In the genomic region with DNA sequence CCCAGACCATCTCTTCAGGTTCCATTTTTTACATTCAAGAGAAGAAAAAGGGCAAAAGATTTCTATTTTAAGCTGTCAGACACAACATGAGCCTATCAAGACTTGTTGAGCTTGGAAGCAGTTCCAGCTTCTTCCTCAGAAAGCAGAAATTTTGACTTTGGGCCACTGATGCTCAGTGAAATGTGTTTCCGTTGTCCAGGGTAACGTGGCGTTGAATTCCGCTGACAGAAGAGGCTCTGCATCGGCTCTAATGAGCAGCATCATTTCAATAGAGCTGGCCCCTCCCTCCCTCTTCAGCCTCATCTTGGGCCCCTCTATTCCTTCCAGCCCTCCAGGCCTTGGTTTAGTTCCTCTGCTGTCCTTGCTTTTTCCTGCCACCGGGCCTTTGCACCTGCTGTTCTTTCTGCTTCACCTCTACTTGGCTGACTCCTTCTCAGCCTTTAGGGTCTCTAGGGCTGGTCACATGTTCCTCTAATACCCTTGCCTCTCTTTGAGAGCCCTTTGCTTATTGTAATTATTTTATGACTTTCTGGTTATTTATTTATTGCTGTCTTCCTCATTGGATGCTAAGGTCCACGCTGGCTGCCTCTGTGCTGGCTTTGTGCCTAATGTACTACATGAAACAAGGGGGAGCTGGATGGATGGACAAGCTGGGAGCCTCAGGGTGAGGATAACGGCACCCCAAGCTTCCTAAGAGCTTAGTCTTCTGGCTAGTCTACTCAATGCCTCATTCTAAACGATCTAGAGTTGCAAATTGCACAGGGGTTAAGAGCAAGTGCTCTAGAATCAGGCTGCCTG, we compare ENCODE assay signal across 14 cellular contexts.
DNase-seq lines count a peak whose midpoint lies in the region; ATAC-seq and TF ChIP-seq lines count a peak whose summit lies in the region.
"Had no signal": no experiment of that assay in that cellular context is flagged by ENCODE, and none has a peak within 500 bp of the region (broad histone marks: within the 10 kb centered on the region; RNA-seq: fewer than 3 reads in every experiment).

No MANE protein-coding gene starts in this region.

- H3K9me3 ChIP-seq in right cardiac atrium (ENCODE audit: control insufficient read depth, low read length) = no peaks in the 10 kb centered on the region
- H3K9me3 ChIP-seq: gastroesophageal sphincter had no signal

- CTCF ChIA-PET in activated B cell treated with CpG ODN at 0.5 μM for 24 hours (lab: Charles Lee) = interaction anchor here (0.9 kb wide), 1 partner anchor 46 kb away, joined by 3 read pairs; no protein-coding TSS in a partner anchor

- no peaks in the 10 kb centered on the region for H3K27me3 Mint-ChIP-seq in activated B cell treated with CpG ODN at 0.5 μM for 24 hours

- H3K4me3 ChIP-seq in right cardiac atrium (ENCODE audit: low read length) = no peak overlapping the region
- H3K4me3 ChIP-seq: cardiac muscle cell, gastroesophageal sphincter had no signal

- 62% methylated on average over 9 of the region's 9 CpGs for WGBS in right cardiac atrium

- peaks cover 22% of the 10 kb centered on the region for H3K36me3 Mint-ChIP-seq in activated B cell treated with CpG ODN at 0.5 μM for 24 hours (ENCODE audit: low read depth)

- DNase-seq in Right ventricle myocardium inferior (ENCODE audit: missing footprints) (no peak), cardiac septum (ENCODE audit: low spot score) (no peak), activated B cell treated with CpG ODN at 0.5 μM for 24 hours (no peak), right cardiac atrium (no peak), NCI-H2171 treated with DMSO at 0.1 percent for 48 hours (lab: John Stamatoyannopoulos, UW) (no peak), MV-4-11 (lab: John Stamatoyannopoulos, UW) (no peak)
- DNase-seq: activated CD4-positive, alpha-beta T cell treated with anti-CD3 and anti-CD28 coated beads, Interleukin-2, amount 50 U/mL, for 4 hours; EL; mesendoderm; NCI-H510A had no signal

- intact Hi-C loops in Right ventricle myocardium inferior (cut with DNase I) (no loop called here), cardiac septum (cut with DNase I) (no loop called here), activated B cell treated with CpG ODN at 0.5 μM for 24 hours (cut with micrococcal nuclease) (no loop called here), right cardiac atrium (cut with DNase I) (no loop called here)

- peaks cover 35% of the 10 kb centered on the region for H3K4me1 Mint-ChIP-seq in activated B cell treated with CpG ODN at 0.5 μM for 24 hours

- H3K27ac ChIP-seq in right cardiac atrium (ENCODE audit: low read length) = no peak overlapping the region
- H3K27ac ChIP-seq: cardiac muscle cell, gastroesophageal sphincter had no signal

- no peaks in the 10 kb centered on the region for H3K9me3 Mint-ChIP-seq in activated B cell treated with CpG ODN at 0.5 μM for 24 hours
- H3K9me3 Mint-ChIP-seq: neural crest cell had no signal

- peaks cover 2% of the 10 kb centered on the region for H3K4me1 ChIP-seq in right cardiac atrium (ENCODE audit: control insufficient read depth, insufficient read depth, low read length)

- H3K27ac Mint-ChIP-seq in activated B cell treated with CpG ODN at 0.5 μM for 24 hours = peak overlapping the region; percentile 10

- peak; percentile 23 for ATAC-seq in Right ventricle myocardium inferior
- no peak for ATAC-seq in activated B cell treated with CpG ODN at 0.5 μM for 24 hours (ENCODE audit: low read depth)
- ATAC-seq in right cardiac atrium = peak; percentile 13 to 41
- ATAC-seq in GM21825 (IDR thresholded peaks at IDR 0.05; ENCODE audit: unreplicated experiment) = no peak
- ATAC-seq: gastroesophageal sphincter had no signal

- no peak overlapping the region for H3K4me3 Mint-ChIP-seq in activated B cell treated with CpG ODN at 0.5 μM for 24 hours
- H3K4me3 Mint-ChIP-seq: neural crest cell had no signal

- POLR2A ChIA-PET in activated B cell treated with CpG ODN at 0.5 μM for 24 hours (lab: Charles Lee) = interaction anchor here (0.6 to 1.5 kb wide), 4 partner anchors 10 to 401 kb away, joined by 3 to 11 read pairs (median 3); no protein-coding TSS in a partner anchor

- no peaks in the 10 kb centered on the region for H3K27me3 ChIP-seq in right cardiac atrium (ENCODE audit: control insufficient read depth, insufficient read depth)
- H3K27me3 ChIP-seq: cardiac muscle cell, gastroesophageal sphincter had no signal

- TF ChIP-seq CTCF in activated B cell treated with CpG ODN at 0.5 μM for 24 hours (IDR thresholded peaks at IDR 0.05) = no peak

Comparison
In these comparisons a context has a peak if more than half of its experiments do, and no peak if none do; other contexts are left out.
1. ATAC-seq: peak in Right ventricle myocardium inferior (single experiment) and right cardiac atrium (2 of 2); none in activated B cell treated with CpG ODN at 0.5 μM for 24 hours (single experiment) and GM21825 (single experiment).